Comparison of ENCODE assay signal across 19 cellular contexts in genomic region chr11:90341986-90342385, GRCh38.
"Had no signal": no experiment of that assay in that cellular context is flagged by ENCODE, and none has a peak within 500 bp of the region (broad histone marks: within the 10 kb centered on the region; RNA-seq: fewer than 3 reads in every experiment).

No MANE protein-coding gene starts in this region.

- H3K36me3 ChIP-seq: SJSA1 had no signal

- H3K27ac ChIP-seq: SJSA1, SK-N-MC had no signal

- H3K4me1 ChIP-seq: SJSA1 had no signal

- H3K4me3 ChIP-seq: SJSA1, SK-N-MC had no signal

- DNase-seq: KBM-7, NCI-H1092, NCI-H1105 treated with DMSO at 0.1 percent for 48 hours, NCI-H1417 treated with DMSO at 0.1 percent for 48 hours, NCI-H146, NCI-H1694 treated with DMSO at 0.1 percent for 48 hours, NCI-H1930, NCI-H2081, NCI-H2107, NCI-H2227 treated with DMSO at 0.1 percent for 48 hours, NCI-H510A, NCI-H524 treated with DMSO at 0.1 percent for 48 hours, NCI-H69, NCI-H774, Right ventricle myocardium superior, RPMI8226, SIG-M5 had no signal

- H3K27me3 ChIP-seq: SJSA1 had no signal

- H3K9me3 ChIP-seq: SJSA1 had no signal
